In genomic region chr14:29316936-29317335, GRCh38 we compare ENCODE assay signal across 28 cellular contexts.
"Had no signal": no experiment of that assay in that cellular context is flagged by ENCODE, and none has a peak within 500 bp of the region (broad histone marks: within the 10 kb centered on the region; RNA-seq: fewer than 3 reads in every experiment).

No MANE protein-coding gene starts in this region.

- H2AFZ ChIP-seq: neural progenitor cell, parathyroid adenoma had no signal

- H3K4me2 ChIP-seq: neural progenitor cell, smooth muscle cell had no signal

- H3K9ac ChIP-seq: neural progenitor cell, parathyroid adenoma had no signal

- H3K36me3 ChIP-seq: neural progenitor cell, ovary, spleen, suprapubic skin, tibial artery, transverse colon, upper lobe of right lung, uterus had no signal

- ATAC-seq: natural killer cell; psoas muscle; right cardiac atrium; sciatic nerve; stimulated activated memory B cell treated with anti-CD40 and anti-IgM and Interleukin-4, amounts not matched to agents 10 μg/mL and 1 μg/mL and 100 μg/mL, for 72 hours; stimulated activated naive CD8-positive, alpha-beta T cell treated with anti-CD3 and anti-CD28 coated beads, Interleukin-15, amount 100 ng/mL, for 72 hours; stimulated activated naive CD8-positive, alpha-beta T cell treated with anti-CD3 and anti-CD28 coated beads, Interleukin-15, Interleukin-2, amounts not matched to agents 100 U/mL and 50 U/mL, for 24 hours; upper lobe of right lung had no signal

- H3K27ac ChIP-seq: neural progenitor cell, ovary, parathyroid adenoma, psoas muscle, skin epidermis, spleen, suprapubic skin, testis, tibial artery, transverse colon, upper lobe of right lung, uterus had no signal

- H3K9me3 ChIP-seq: ovary, psoas muscle, suprapubic skin, testis, tibial artery, transverse colon, upper lobe of right lung, uterus had no signal

- H3K79me2 ChIP-seq: parathyroid adenoma had no signal

- H3K4me1 ChIP-seq: neural progenitor cell, parathyroid adenoma, psoas muscle, spleen, suprapubic skin, testis, tibial artery, transverse colon, upper lobe of right lung, uterus had no signal

- H3K4me3 ChIP-seq: neural progenitor cell, ovary, psoas muscle, skin epidermis, smooth muscle cell, spleen, suprapubic skin, testis, tibial artery, transverse colon, upper lobe of right lung, uterus had no signal

- H3K27me3 ChIP-seq: neural progenitor cell, ovary, spleen, suprapubic skin, testis, tibial artery, transverse colon, upper lobe of right lung, uterus had no signal

- DNase-seq: natural killer cell; occipital lobe; ovary; posterior cingulate gyrus; psoas muscle; right cardiac atrium; spleen; stimulated activated CD4-positive, alpha-beta T cell treated with anti-CD3 and anti-CD28 coated beads, Interleukin-12 subunit alpha, Interleukin-12 subunit beta, amount 100 ng/mL, for 4 hours; stimulated activated CD4-positive, alpha-beta T cell treated with anti-CD3 and anti-CD28 coated beads, Interleukin-1b, Interleukin-23, amount 100 ng/mL, for 48 hours; stimulated activated CD4-positive, alpha-beta T cell treated with anti-CD3 and anti-CD28 coated beads, Interleukin-4, amount 100 ng/mL, for 1 hour; stimulated activated CD4-positive, alpha-beta T cell treated with anti-CD3 and anti-CD28 coated beads, Interleukin-4, amount 100 ng/mL, for 4 hours; stimulated activated CD8-positive, alpha-beta memory T cell treated with anti-CD3 and anti-CD28 coated beads, Interleukin-4, amount 100 ng/mL, for 48 hours; stimulated activated naive CD4-positive, alpha-beta T cell; stimulated activated naive CD8-positive, alpha-beta T cell treated with anti-CD3 and anti-CD28 coated beads, Interleukin-15, amount 100 ng/mL, for 72 hours; stimulated activated naive CD8-positive, alpha-beta T cell treated with anti-CD3 and anti-CD28 coated beads, Interleukin-15, Interleukin-2, amounts not matched to agents 100 U/mL and 50 U/mL, for 24 hours; substantia nigra; testis; tibial artery; transverse colon; upper lobe of right lung; uterus had no signal
